ENCODE assay signal across 9 cellular contexts in the genomic region with DNA sequence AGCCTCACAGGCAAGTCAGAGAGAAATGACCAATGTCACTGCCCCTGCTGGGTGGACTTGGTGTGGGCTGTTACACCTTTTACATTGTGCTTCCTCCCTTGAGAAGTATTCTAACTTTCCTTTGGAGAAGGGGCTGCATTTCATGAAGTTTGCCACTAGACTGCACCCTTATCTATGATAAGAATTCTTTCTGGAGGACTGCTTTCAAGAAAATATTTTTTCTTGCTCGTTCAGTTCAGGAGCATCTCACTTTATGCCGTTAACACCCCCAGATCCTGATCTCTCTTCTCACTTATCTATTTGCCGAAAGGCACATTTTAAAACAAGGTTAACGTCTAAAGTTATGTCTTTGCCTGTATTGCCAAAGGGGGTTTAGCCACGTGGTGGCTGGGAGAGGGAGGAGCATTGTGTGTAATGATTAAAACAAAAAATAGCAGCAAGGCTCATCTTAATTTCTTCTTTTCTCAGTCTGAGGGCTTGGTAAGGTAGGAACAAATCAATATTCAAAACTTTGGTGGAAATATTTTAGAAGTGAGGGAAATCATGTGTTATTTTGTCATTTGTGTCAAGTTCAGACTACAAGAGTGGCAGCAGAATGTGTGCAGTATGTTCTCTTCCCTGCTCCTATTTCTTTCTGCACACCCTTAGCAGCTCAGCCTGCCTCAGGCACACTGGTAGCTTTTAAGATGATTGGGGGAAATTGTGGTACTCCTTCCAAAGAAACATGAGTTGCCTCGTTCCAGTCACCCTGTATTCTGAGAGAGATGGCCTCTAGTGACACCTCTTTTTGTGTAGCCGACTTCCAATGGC. TPM values are rescaled to one million over a fixed set of nuclear protein-coding genes. Genes with fewer than 3 reads are reported as not detected.
DNase-seq lines count a peak whose midpoint lies in the region; FAIRE-seq and TF ChIP-seq lines count a peak whose summit lies in the region.
"Had no signal": no experiment of that assay in that cellular context is flagged by ENCODE, and none has a peak within 500 bp of the region (broad histone marks: within the 10 kb centered on the region; RNA-seq: fewer than 3 reads in every experiment).

No MANE protein-coding gene starts in this region.

- H2AFZ ChIP-seq in neural progenitor cell (replicated peaks): no peak overlapping the region

- peaks cover 39% of the 10 kb centered on the region for H3F3A ChIP-seq in neural progenitor cell (ENCODE audit: low read depth)

- H3K9me3 Mint-ChIP-seq in neural progenitor cell: no peaks in the 10 kb centered on the region

- no peak overlapping the region for H3K4me2 ChIP-seq in neural progenitor cell

- no peak overlapping the region for H3K9ac ChIP-seq in neural progenitor cell

- H3K27ac Mint-ChIP-seq in neural progenitor cell: peak overlapping the region; percentile 51

- H3K4me3 Mint-ChIP-seq in neural progenitor cell: no peak overlapping the region

- H3K36me3 Mint-ChIP-seq in neural progenitor cell: no peaks in the 10 kb centered on the region

- peaks cover 33% of the 10 kb centered on the region for H3K4me1 ChIP-seq in neural progenitor cell

- peaks cover 37% of the 10 kb centered on the region for H3K4me1 Mint-ChIP-seq in neural progenitor cell

- peaks cover 9% of the 10 kb centered on the region for H3K27me3 Mint-ChIP-seq in neural progenitor cell (ENCODE audit: insufficient read depth, low read depth)

- TF ChIP-seq CTCF in GM12873 (IDR thresholded peaks at IDR 0.05; ENCODE audit: insufficient read depth, low read depth, low read length, missing control alignments) (peak; percentile 36), neural progenitor cell (IDR thresholded peaks at IDR 0.05) (peak; percentile 50)

- no peaks in the 10 kb centered on the region for H3K27me3 ChIP-seq in neural progenitor cell
- H3K27me3 ChIP-seq: SJCRH30 had no signal

- H3K27ac ChIP-seq in neural progenitor cell: no peak overlapping the region
- H3K27ac ChIP-seq: SJCRH30 had no signal

- FAIRE-seq in GM12892 (lab: Jason Lieb, UNC): no peak

- peaks cover 26% of the 10 kb centered on the region for H3K79me2 ChIP-seq in neural progenitor cell (ENCODE audit: low read depth)

- H3K9me3 ChIP-seq in neural progenitor cell (ENCODE audit: low read depth): no peaks in the 10 kb centered on the region
- H3K9me3 ChIP-seq: SJCRH30 had no signal

- no peak for TF ChIP-seq POLR2A in GM12892 (IDR thresholded peaks at IDR 0.05; ENCODE audit: low read depth, low read length)

- H4K20me1 ChIP-seq in neural progenitor cell (ENCODE audit: low read depth): peaks cover 6% of the 10 kb centered on the region

- H3K36me3 ChIP-seq in neural progenitor cell: no peaks in the 10 kb centered on the region
- H3K36me3 ChIP-seq: SJCRH30 had no signal

- DNase-seq in NCI-H2227 treated with DMSO at 0.1 percent for 48 hours (lab: John Stamatoyannopoulos, UW) (peak; percentile 79), cerebellum (ENCODE audit: low spot score) (peak; percentile 31), neural progenitor cell (ENCODE audit: low spot score) (peak; percentile 36), NCI-H187 treated with DMSO at 0.1 percent for 48 hours (lab: John Stamatoyannopoulos, UW) (no peak), GM12892 (ENCODE audit: insufficient read length) (no peak), activated gamma-delta T cell (lab: John Stamatoyannopoulos, UW) (no peak), ureter (ENCODE audit: low spot score) (no peak)

- no peak overlapping the region for H3K4me3 ChIP-seq in neural progenitor cell
- H3K4me3 ChIP-seq: SJCRH30 had no signal

RNA-seq across cellular contexts. Expression of a gene that starts 1.6 kb away (rescaled TPM):
- 60.9 TPM for total RNA-seq in cerebellum
- total RNA-seq in neural progenitor cell (ENCODE audit: low replicate concordance): 150 and 249 TPM in 2 replicates
- not detected for polyA plus RNA-seq in GM12892 (2012; ENCODE audit: missing spikeins)
- total RNA-seq in ureter: 697 TPM

Comparison
In these comparisons a context has a peak if more than half of its experiments do, and no peak if none do; other contexts are left out.
1. DNase-seq: peak in NCI-H2227 treated with DMSO at 0.1 percent for 48 hours (single experiment), cerebellum (single experiment) and neural progenitor cell (single experiment); none in NCI-H187 treated with DMSO at 0.1 percent for 48 hours (single experiment), GM12892 (single experiment), activated gamma-delta T cell (single experiment) and ureter (single experiment).